22 cellular contexts compared by ENCODE assay signal in the genomic region with DNA sequence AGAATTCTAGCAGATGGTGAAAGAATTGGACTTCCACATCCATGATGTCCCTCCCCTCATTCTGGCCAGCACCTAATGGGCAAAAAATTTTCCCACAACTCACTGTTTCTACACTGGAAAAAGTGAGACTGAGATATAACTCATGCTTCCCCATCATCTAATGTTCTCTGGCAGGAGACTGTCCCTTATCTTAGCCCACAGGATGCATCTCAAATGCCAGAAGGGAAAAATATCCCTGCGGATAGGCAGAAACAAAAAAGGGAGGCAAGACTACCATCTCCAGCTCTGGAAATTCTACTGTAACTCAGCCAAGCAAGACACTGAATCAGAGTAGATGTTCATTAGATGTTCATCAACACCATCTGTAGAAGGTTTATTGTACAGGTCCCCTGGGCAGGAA.
"Had no signal": no experiment of that assay in that cellular context is flagged by ENCODE, and none has a peak within 500 bp of the region (broad histone marks: within the 10 kb centered on the region; RNA-seq: fewer than 3 reads in every experiment).

No MANE protein-coding gene starts in this region.

- H3K4me3 Mint-ChIP-seq: activated CD8-positive, alpha-beta T cell treated with anti-CD3 and anti-CD28 coated beads for 36 hours; activated naive CD4-positive, alpha-beta T cell treated with anti-CD3 and anti-CD28 coated beads, Interleukin-2, amount 50 U/mL, for 24 hours; activated T-cell treated with anti-CD3 and anti-CD28 coated beads, Interleukin-2, amount 50 U/mL, for 72 hours had no signal

- H3K27me3 ChIP-seq: body of pancreas had no signal

- H3K27me3 Mint-ChIP-seq: activated CD8-positive, alpha-beta T cell treated with anti-CD3 and anti-CD28 coated beads for 36 hours; activated naive CD4-positive, alpha-beta T cell treated with anti-CD3 and anti-CD28 coated beads, Interleukin-2, amount 50 U/mL, for 24 hours; T-helper 17 cell had no signal

- ATAC-seq: activated CD8-positive, alpha-beta T cell treated with anti-CD3 and anti-CD28 coated beads for 36 hours; activated T-cell treated with anti-CD3 and anti-CD28 coated beads, Interleukin-2, amount 50 U/mL, for 72 hours; body of pancreas; T-helper 17 cell had no signal

- H3K27ac ChIP-seq: body of pancreas, VCaP had no signal

- H3K4me3 ChIP-seq: body of pancreas had no signal

- DNase-seq: activated CD4-positive, CD25-positive, alpha-beta regulatory T cell; activated CD8-positive, alpha-beta memory T cell treated with anti-CD3 and anti-CD28 coated beads, Interleukin-2, amount 50 U/mL, for 4 hours; activated CD8-positive, alpha-beta T cell treated with anti-CD3 and anti-CD28 coated beads for 36 hours; activated T-cell treated with anti-CD3 and anti-CD28 coated beads, Interleukin-2, amount 50 U/mL, for 72 hours; aorta; body of pancreas; central memory CD4-positive, alpha-beta T cell; IMR-90; Kasumi-1; KBM-7; NCI-H1048; NCI-H146; NCI-H2029; NCI-H524; NCI-H748 treated with DMSO at 0.1 percent for 48 hours; SIG-M5; T-helper 17 cell; T-helper 9 cell had no signal

- FAIRE-seq: bronchial epithelial cell, TTC549 had no signal

- H3K27ac Mint-ChIP-seq: activated CD8-positive, alpha-beta T cell treated with anti-CD3 and anti-CD28 coated beads for 36 hours; activated naive CD4-positive, alpha-beta T cell treated with anti-CD3 and anti-CD28 coated beads, Interleukin-2, amount 50 U/mL, for 24 hours; activated T-cell treated with anti-CD3 and anti-CD28 coated beads, Interleukin-2, amount 50 U/mL, for 72 hours; T-helper 17 cell had no signal
